1 cellular context compared by ENCODE assay signal in genomic region chr22:50308597-50308935, GRCh38.
TF ChIP-seq lines count a peak whose summit lies in the region.

No MANE protein-coding gene starts in this region.

TF ChIP-seq in GM23338, 12 proteins besides CTCF, POLR2A, EP300 and RAD21 (continued from another document):
- no peak for TF ChIP-seq ZNF462 (CRISPR knock-in tag; IDR thresholded peaks at IDR 0.05)
- no peak for TF ChIP-seq ZNF114 (CRISPR knock-in tag; IDR thresholded peaks at IDR 0.05)
- TF ChIP-seq STAT1 (IDR thresholded peaks at IDR 0.05; ENCODE audit: unreplicated experiment), result no peak
